ENCODE assay signal across 39 cellular contexts in genomic region chr2:206381881-206382280, GRCh38.
"Had no signal": no experiment of that assay in that cellular context is flagged by ENCODE, and none has a peak within 500 bp of the region (broad histone marks: within the 10 kb centered on the region; RNA-seq: fewer than 3 reads in every experiment).

No MANE protein-coding gene starts in this region.

- H3K9me3 Mint-ChIP-seq: activated T-helper 1 cell treated with anti-CD3 and anti-CD28 coated beads, Interleukin-12 subunit alpha, Interleukin-12 subunit beta, Interleukin-2, Interleukin-4 antibody, amounts not matched to agents 30 ng/mL and 10 ng/mL and 1 ng/mL, durations not matched to agents 14 hours and 24 hours and 36 hours had no signal

- H3K4me1 ChIP-seq: adrenal gland, ascending aorta, body of pancreas, breast epithelium had no signal

- H3K4me1 Mint-ChIP-seq: activated naive CD4-positive, alpha-beta T cell treated with anti-CD3 and anti-CD28 coated beads, Interleukin-2, amount 10 ng/mL, durations not matched to agents 7 days and 5 days; activated naive CD4-positive, alpha-beta T cell treated with anti-CD3 and anti-CD28 coated beads, Interleukin-2, amount 50 U/mL, for 24 hours; activated naive CD8-positive, alpha-beta T cell treated with anti-CD3 and anti-CD28 coated beads for 36 hours; activated naive CD8-positive, alpha-beta T cell treated with anti-CD3 and anti-CD28 coated beads, Interleukin-2, amount 10 ng/mL, durations not matched to agents 7 days and 5 days; activated naive CD8-positive, alpha-beta T cell treated with anti-CD3 and anti-CD28 coated beads, Interleukin-2, amount 50 U/mL, for 24 hours; activated T-helper 17 cell treated with anti-CD3 and anti-CD28 coated beads, Interleukin-2, amount 50 U/mL, for 72 hours; central memory CD8-positive, alpha-beta T cell had no signal

- H3K27ac ChIP-seq: adrenal gland, ascending aorta, body of pancreas, brain microvascular endothelial cell, breast epithelium, cardiac muscle cell had no signal

- H3K9me3 ChIP-seq: adrenal gland, body of pancreas had no signal

- DNase-seq: activated effector memory CD4-positive, alpha-beta T cell treated with anti-CD3 and anti-CD28 coated beads, Interleukin-2, amount 50 U/mL, for 16 hours; activated effector memory CD4-positive, alpha-beta T cell treated with Interleukin-2 at 50 U/mL for 16 hours; activated gamma-delta T cell; activated gamma-delta T cell treated with Interleukin-2 at 50 U/mL for 16 hours; activated naive CD4-positive, alpha-beta T cell; activated naive CD4-positive, alpha-beta T cell treated with anti-CD3 and anti-CD28 coated beads for 36 hours; activated naive CD4-positive, alpha-beta T cell treated with anti-CD3 and anti-CD28 coated beads, Interleukin-2, amount 10 ng/mL, durations not matched to agents 7 days and 5 days; activated naive CD4-positive, alpha-beta T cell treated with anti-CD3 and anti-CD28 coated beads, Interleukin-2, amount 50 U/mL, for 16 hours; activated naive CD4-positive, alpha-beta T cell treated with Interleukin-2 at 50 U/mL for 16 hours; activated naive CD8-positive, alpha-beta T cell treated with anti-CD3 and anti-CD28 coated beads for 36 hours; activated naive CD8-positive, alpha-beta T cell treated with anti-CD3 and anti-CD28 coated beads, Interleukin-2, amount 10 ng/mL, durations not matched to agents 7 days and 5 days; activated naive CD8-positive, alpha-beta T cell treated with anti-CD3 and anti-CD28 coated beads, Interleukin-2, amount 50 U/mL, for 24 hours; activated T-cell treated with anti-CD3 and anti-CD28 coated beads, Interleukin-2, amount 50 U/mL, for 24 hours; activated T-cell treated with anti-CD3 and anti-CD28 coated beads, Interleukin-2, amount 50 U/mL, for 4 hours; activated T-cell treated with anti-CD3 and anti-CD28 coated beads, Interleukin-2, amount 50 U/mL, for 48 hours; activated T-cell treated with anti-CD3 and anti-CD28 coated beads, Interleukin-2, amount 50 U/mL, for 72 hours; adrenal gland; amniotic stem cell; amygdala; anterior cingulate cortex; aorta; body of pancreas; brain microvascular endothelial cell; caudate nucleus; central memory CD4-positive, alpha-beta T cell; cerebellar nuclear complex had no signal

- H3K36me3 Mint-ChIP-seq: activated naive CD4-positive, alpha-beta T cell treated with anti-CD3 and anti-CD28 coated beads, Interleukin-2, amount 10 ng/mL, durations not matched to agents 7 days and 5 days; activated naive CD4-positive, alpha-beta T cell treated with anti-CD3 and anti-CD28 coated beads, Interleukin-2, amount 50 U/mL, for 24 hours; activated naive CD8-positive, alpha-beta T cell; activated naive CD8-positive, alpha-beta T cell treated with anti-CD3 and anti-CD28 coated beads for 36 hours; activated naive CD8-positive, alpha-beta T cell treated with anti-CD3 and anti-CD28 coated beads, Interleukin-2, amount 10 ng/mL, durations not matched to agents 7 days and 5 days; brain had no signal

- H3K4me3 ChIP-seq: adrenal gland, ascending aorta, body of pancreas, breast epithelium, cardiac muscle cell had no signal

- FAIRE-seq: bronchial epithelial cell, colon had no signal

- H3K36me3 ChIP-seq: adrenal gland, ascending aorta, brain microvascular endothelial cell, breast epithelium, cardiac muscle cell had no signal

- H3K27me3 Mint-ChIP-seq: activated naive CD4-positive, alpha-beta T cell treated with anti-CD3 and anti-CD28 coated beads, Interleukin-2, amount 10 ng/mL, durations not matched to agents 7 days and 5 days; brain had no signal

- H3K27ac Mint-ChIP-seq: activated naive CD4-positive, alpha-beta T cell treated with anti-CD3 and anti-CD28 coated beads for 36 hours; activated naive CD4-positive, alpha-beta T cell treated with anti-CD3 and anti-CD28 coated beads, Interleukin-2, amount 10 ng/mL, durations not matched to agents 7 days and 5 days; activated naive CD4-positive, alpha-beta T cell treated with anti-CD3 and anti-CD28 coated beads, Interleukin-2, amount 50 U/mL, for 24 hours; activated naive CD4-positive, alpha-beta T cell treated with anti-CD3 and anti-CD28 coated beads, Interleukin-2, amount 50 U/mL, for 72 hours; activated naive CD8-positive, alpha-beta T cell; activated naive CD8-positive, alpha-beta T cell treated with anti-CD3 and anti-CD28 coated beads for 36 hours; activated naive CD8-positive, alpha-beta T cell treated with anti-CD3 and anti-CD28 coated beads, Interleukin-2, amount 10 ng/mL, durations not matched to agents 7 days and 5 days; activated naive CD8-positive, alpha-beta T cell treated with anti-CD3 and anti-CD28 coated beads, Interleukin-2, amount 50 U/mL, for 24 hours; activated T-cell treated with anti-CD3 and anti-CD28 coated beads, Interleukin-2, amount 50 U/mL, for 24 hours; activated T-cell treated with anti-CD3 and anti-CD28 coated beads, Interleukin-2, amount 50 U/mL, for 72 hours; activated T-helper 1 cell treated with anti-CD3 and anti-CD28 coated beads, Interleukin-12 subunit alpha, Interleukin-12 subunit beta, Interleukin-2, Interleukin-4 antibody, amounts not matched to agents 30 ng/mL and 10 ng/mL and 1 ng/mL, durations not matched to agents 14 hours and 24 hours and 36 hours; activated T-helper 17 cell treated with anti-CD3 and anti-CD28 coated beads, Interleukin-2, amount 50 U/mL, for 72 hours; activated T-helper 2 cell treated with anti-CD3 and anti-CD28 coated beads, Interferon-gamma antibody, Interleukin-2, Interleukin-4, amounts not matched to agents 10 μg/mL and 5 μg/mL and 100 μg/mL, durations not matched to agents 14 hours and 24 hours and 36 hours; brain had no signal

- ATAC-seq: activated naive CD4-positive, alpha-beta T cell treated with anti-CD3 and anti-CD28 coated beads, Interleukin-2, amount 50 U/mL, for 72 hours; activated naive CD8-positive, alpha-beta T cell treated with anti-CD3 and anti-CD28 coated beads, Interleukin-2, amount 50 U/mL, for 24 hours; activated T-cell treated with anti-CD3 and anti-CD28 coated beads, Interleukin-2, amount 50 U/mL, for 4 hours; activated T-cell treated with anti-CD3 and anti-CD28 coated beads, Interleukin-2, amount 50 U/mL, for 72 hours; activated T-helper 17 cell treated with anti-CD3 and anti-CD28 coated beads, Interleukin-2, amount 50 U/mL, for 72 hours; body of pancreas had no signal

- H3K27me3 ChIP-seq: adrenal gland, ascending aorta, body of pancreas, brain microvascular endothelial cell, breast epithelium, cardiac muscle cell had no signal

- H3K4me3 Mint-ChIP-seq: activated naive CD4-positive, alpha-beta T cell treated with anti-CD3 and anti-CD28 coated beads for 36 hours; activated naive CD4-positive, alpha-beta T cell treated with anti-CD3 and anti-CD28 coated beads, Interleukin-2, amount 10 ng/mL, durations not matched to agents 7 days and 5 days; activated naive CD4-positive, alpha-beta T cell treated with anti-CD3 and anti-CD28 coated beads, Interleukin-2, amount 50 U/mL, for 24 hours; activated naive CD8-positive, alpha-beta T cell; activated naive CD8-positive, alpha-beta T cell treated with anti-CD3 and anti-CD28 coated beads for 36 hours; activated naive CD8-positive, alpha-beta T cell treated with anti-CD3 and anti-CD28 coated beads, Interleukin-2, amount 10 ng/mL, durations not matched to agents 7 days and 5 days; activated naive CD8-positive, alpha-beta T cell treated with anti-CD3 and anti-CD28 coated beads, Interleukin-2, amount 50 U/mL, for 24 hours; activated T-cell treated with anti-CD3 and anti-CD28 coated beads, Interleukin-2, amount 50 U/mL, for 24 hours; activated T-cell treated with anti-CD3 and anti-CD28 coated beads, Interleukin-2, amount 50 U/mL, for 4 hours; activated T-cell treated with anti-CD3 and anti-CD28 coated beads, Interleukin-2, amount 50 U/mL, for 72 hours; activated T-helper 1 cell treated with anti-CD3 and anti-CD28 coated beads, Interleukin-12 subunit alpha, Interleukin-12 subunit beta, Interleukin-2, Interleukin-4 antibody, amounts not matched to agents 30 ng/mL and 10 ng/mL and 1 ng/mL, durations not matched to agents 14 hours and 24 hours and 36 hours; activated T-helper 17 cell treated with anti-CD3 and anti-CD28 coated beads, Interleukin-2, amount 50 U/mL, for 72 hours; brain; central memory CD8-positive, alpha-beta T cell had no signal
